7 cellular contexts compared by ENCODE assay signal in the genomic region with DNA sequence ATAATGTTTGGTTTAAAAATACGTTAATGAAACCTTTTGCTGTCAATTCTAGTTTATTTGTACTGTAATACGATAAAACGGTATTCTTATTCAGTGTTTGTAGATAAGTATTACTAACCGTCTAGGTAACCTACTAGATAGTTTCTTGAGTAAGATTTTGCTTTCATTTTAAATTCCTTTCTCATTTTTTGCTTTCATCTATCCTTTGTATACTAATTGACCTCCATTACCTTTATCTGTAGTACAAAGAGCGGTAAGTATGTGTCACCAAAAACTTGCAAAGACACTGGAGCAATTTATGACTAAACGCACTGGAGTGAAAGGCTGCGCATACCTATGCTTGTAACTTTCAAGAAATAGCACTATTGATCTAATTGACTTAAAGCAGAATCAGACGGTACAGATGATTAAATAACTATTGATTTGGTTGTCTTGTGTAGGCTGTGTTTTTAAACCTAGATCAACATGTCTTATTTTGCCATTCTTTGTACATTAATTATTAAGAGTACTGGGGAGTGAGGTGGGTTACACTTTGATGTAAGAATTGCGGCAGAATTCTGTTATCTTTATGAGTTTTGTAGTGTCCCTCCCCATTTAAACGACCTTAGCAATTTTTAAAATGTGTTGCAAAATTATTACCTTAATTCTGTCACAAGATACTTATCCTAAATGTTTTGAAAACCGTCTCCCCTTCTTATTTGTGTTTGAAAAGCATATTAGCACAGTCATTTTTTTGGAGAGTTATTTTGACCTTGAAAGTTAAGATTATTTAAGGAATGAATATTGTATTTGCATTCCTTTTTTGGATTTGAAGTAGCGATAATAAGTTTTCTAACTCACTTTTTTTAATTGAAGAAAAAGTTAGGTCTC. TPM values are rescaled to one million over a fixed set of nuclear protein-coding genes. Genes with fewer than 3 reads are reported as not detected.
DNase-seq lines count a peak whose midpoint lies in the region; ATAC-seq and TF ChIP-seq lines count a peak whose summit lies in the region.

No MANE protein-coding gene starts in this region.

- no peaks in the 10 kb centered on the region for H3K27me3 Mint-ChIP-seq in T-helper 17 cell

- intact Hi-C loops in esophagus squamous epithelium (cut with DNase I): loop anchor here (5.0 kb wide), 1 partner anchor 123 kb away; a partner anchor contains a TSS

- TF ChIP-seq CTCF in HFF-Myc (IDR thresholded peaks at IDR 0.05; ENCODE audit: low read depth, low read length, missing control alignments) (no peak), esophagus squamous epithelium (IDR thresholded peaks at IDR 0.05) (no peak)

- no peaks in the 10 kb centered on the region for H3K36me3 ChIP-seq in esophagus squamous epithelium

- H3K4me3 ChIP-seq in HFF-Myc (replicated peaks; ENCODE audit: low read depth, low read length) (peak overlapping the region; percentile 90), esophagus squamous epithelium (peak overlapping the region; percentile 70 to 99 (median 96))

- peak overlapping the region; percentile 99 to 100 (median 99) for H3K27ac ChIP-seq in esophagus squamous epithelium

- H3K4me3 Mint-ChIP-seq in T-helper 17 cell: peak overlapping the region; percentile 100

- 23 to 25% methylated on average over 12 of the region's 12 CpGs for WGBS in esophagus squamous epithelium, 2 donors

- H3K36me3 Mint-ChIP-seq in T-helper 17 cell (ENCODE audit: low read depth): peaks cover 4% of the 10 kb centered on the region

- H3K4me1 Mint-ChIP-seq in T-helper 17 cell: peaks cover 41% of the 10 kb centered on the region

- no peak for DNase-seq in HFF-Myc (ENCODE audit: extremely low read depth, low read depth)
- DNase-seq in T-helper 17 cell: no peak
- DNase-seq in esophagus squamous epithelium (lab: John Stamatoyannopoulos, UW): no peak
- DNase-seq in renal cortical epithelial cell (ENCODE audit: low read depth): peak; percentile 65
- DNase-seq in DMS53 (lab: John Stamatoyannopoulos, UW): no peak

- H3K27me3 ChIP-seq in esophagus squamous epithelium: no peaks in the 10 kb centered on the region

- no peak for TF ChIP-seq POLR2A in esophagus squamous epithelium (IDR thresholded peaks at IDR 0.05)

- peak overlapping the region; percentile 94 for H3K27ac Mint-ChIP-seq in T-helper 17 cell

- peaks cover 5 to 79% (median 31%) of the 10 kb centered on the region in 3 donors for H3K4me1 ChIP-seq in esophagus squamous epithelium

- no peak for ATAC-seq in T-helper 17 cell
- ATAC-seq in HG02981 (IDR thresholded peaks at IDR 0.05; ENCODE audit: unreplicated experiment): no peak
- no peak for ATAC-seq in GM19463 (IDR thresholded peaks at IDR 0.05; ENCODE audit: unreplicated experiment)

- H3K9me3 ChIP-seq in T-helper 17 cell (ENCODE audit: control insufficient read depth, low read length, poor library complexity, severe bottlenecking): no peaks in the 10 kb centered on the region
- H3K9me3 ChIP-seq in esophagus squamous epithelium: no peaks in the 10 kb centered on the region

RNA-seq across cellular contexts. Expression of a gene that starts 1.9 kb away (rescaled TPM):
- total RNA-seq in T-helper 17 cell (10 to 100 TPM; 65.1 to 77.7 TPM), esophagus squamous epithelium (100 to 1,000 TPM in 2 of 4 donors, 10 to 100 TPM in 2; 77.7 to 139 (median 100) TPM), renal cortical epithelial cell (199 and 235 TPM in 2 replicates)
